1 cellular context compared by ENCODE assay signal in the genomic region with DNA sequence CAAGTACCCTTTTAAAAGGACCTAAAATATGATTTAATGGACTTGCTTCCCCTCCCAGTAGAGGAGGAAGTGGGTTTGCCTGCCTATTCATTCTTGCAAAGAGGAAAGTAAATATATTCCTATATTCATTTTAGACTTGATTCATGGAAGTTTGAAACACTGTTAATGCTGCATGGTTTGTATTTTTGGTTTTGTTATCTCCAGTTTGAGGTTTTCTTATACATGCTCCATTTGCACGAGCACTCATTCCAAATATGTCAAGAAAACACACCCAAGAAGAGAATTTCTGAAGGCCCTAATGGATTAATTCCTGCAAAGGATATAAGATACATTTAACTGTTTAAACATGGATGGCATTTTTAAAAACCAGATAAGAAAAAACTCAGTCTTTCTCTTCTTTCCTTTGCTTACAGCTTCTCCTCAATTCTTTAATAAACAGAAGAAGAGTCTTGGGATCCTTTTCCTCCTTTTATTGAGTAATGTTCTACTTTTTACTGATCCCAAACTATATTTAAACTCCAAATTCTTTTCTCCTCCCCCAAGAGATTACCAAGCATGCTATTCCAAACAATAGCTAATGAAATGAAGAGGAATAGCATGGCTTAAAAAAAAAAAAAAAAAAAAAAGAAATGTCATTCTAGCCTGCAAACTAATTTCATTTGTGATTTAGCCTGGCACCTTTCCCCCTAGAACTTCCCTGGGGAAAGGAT.
TF ChIP-seq lines count a peak whose summit lies in the region.

No MANE protein-coding gene starts in this region.

TF ChIP-seq in SK-N-SH treated with all-trans-retinoic acid at 6 μM for 48 hours, 23 proteins besides CTCF, POLR2A, EP300 and RAD21 (continued from another document):
- TF ChIP-seq ZNF565 (CRISPR knock-in tag; conservative IDR thresholded peaks at IDR 0.05; ENCODE audit: low read depth) (no peak), CSDC2 (CRISPR knock-in tag; IDR thresholded peaks at IDR 0.05) (no peak), OSR1 (CRISPR knock-in tag; IDR thresholded peaks at IDR 0.05) (no peak), TOX (CRISPR knock-in tag; IDR thresholded peaks at IDR 0.05; ENCODE audit: borderline replicate concordance) (no peak)
- TF ChIP-seq, protein P1, sequence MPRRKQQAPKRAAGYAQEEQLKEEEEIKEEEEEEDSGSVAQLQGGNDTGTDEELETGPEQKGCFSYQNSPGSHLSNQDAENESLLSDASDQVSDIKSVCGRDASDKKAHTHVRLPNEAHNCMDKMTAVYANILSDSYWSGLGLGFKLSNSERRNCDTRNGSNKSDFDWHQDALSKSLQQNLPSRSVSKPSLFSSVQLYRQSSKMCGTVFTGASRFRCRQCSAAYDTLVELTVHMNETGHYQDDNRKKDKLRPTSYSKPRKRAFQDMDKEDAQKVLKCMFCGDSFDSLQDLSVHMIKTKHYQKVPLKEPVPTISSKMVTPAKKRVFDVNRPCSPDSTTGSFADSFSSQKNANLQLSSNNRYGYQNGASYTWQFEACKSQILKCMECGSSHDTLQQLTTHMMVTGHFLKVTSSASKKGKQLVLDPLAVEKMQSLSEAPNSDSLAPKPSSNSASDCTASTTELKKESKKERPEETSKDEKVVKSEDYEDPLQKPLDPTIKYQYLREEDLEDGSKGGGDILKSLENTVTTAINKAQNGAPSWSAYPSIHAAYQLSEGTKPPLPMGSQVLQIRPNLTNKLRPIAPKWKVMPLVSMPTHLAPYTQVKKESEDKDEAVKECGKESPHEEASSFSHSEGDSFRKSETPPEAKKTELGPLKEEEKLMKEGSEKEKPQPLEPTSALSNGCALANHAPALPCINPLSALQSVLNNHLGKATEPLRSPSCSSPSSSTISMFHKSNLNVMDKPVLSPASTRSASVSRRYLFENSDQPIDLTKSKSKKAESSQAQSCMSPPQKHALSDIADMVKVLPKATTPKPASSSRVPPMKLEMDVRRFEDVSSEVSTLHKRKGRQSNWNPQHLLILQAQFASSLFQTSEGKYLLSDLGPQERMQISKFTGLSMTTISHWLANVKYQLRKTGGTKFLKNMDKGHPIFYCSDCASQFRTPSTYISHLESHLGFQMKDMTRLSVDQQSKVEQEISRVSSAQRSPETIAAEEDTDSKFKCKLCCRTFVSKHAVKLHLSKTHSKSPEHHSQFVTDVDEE (CRISPR knock-in tag; IDR thresholded peaks at IDR 0.05), result no peak
TF ChIP-seq in SK-N-SH treated with all-trans-retinoic acid at 6 μM for 48 hours: peak in this region for 0.
